ENCODE assay signal across 22 cellular contexts in the genomic region with DNA sequence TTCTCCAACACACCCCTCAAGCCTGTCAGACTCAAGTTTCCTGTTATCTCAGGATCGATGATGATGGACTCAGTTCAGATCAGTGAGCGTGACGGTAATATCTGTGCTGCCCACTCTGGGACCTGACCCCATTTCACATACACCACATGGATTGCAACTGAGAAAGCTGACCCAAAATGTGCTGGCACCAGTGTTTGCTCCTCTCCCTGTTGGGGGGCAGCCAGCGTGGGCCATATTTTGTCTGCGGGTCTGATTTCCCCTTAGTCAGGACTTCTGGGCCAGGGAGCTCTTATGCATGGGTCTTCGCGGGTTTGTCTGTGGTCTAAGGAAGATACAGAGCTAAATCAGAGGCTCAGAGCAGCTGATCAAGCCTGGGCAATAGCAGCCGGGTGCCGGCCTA. TPM values are rescaled to one million over a fixed set of nuclear protein-coding genes. Genes with fewer than 3 reads are reported as not detected.
DNase-seq lines count a peak whose midpoint lies in the region; ATAC-seq, FAIRE-seq and TF ChIP-seq lines count a peak whose summit lies in the region.
"Had no signal": no experiment of that assay in that cellular context is flagged by ENCODE, and none has a peak within 500 bp of the region (broad histone marks: within the 10 kb centered on the region; RNA-seq: fewer than 3 reads in every experiment).

No MANE protein-coding gene starts in this region.

- H4K20me1 ChIP-seq in astrocyte (ENCODE audit: insufficient read depth, low read length): no peaks in the 10 kb centered on the region
- no peaks in the 10 kb centered on the region for H4K20me1 ChIP-seq in fibroblast of lung (ENCODE audit: control insufficient read depth, extremely low read depth, insufficient read depth, low read length)

- intact Hi-C loops in tibial artery (cut with DNase I; ENCODE audit: low total_unique reads) (no loop called here), colonic mucosa (cut with DNase I) (no loop called here), CD14-positive monocyte (cut with micrococcal nuclease) (no loop called here)

- H3K9ac ChIP-seq in astrocyte (ENCODE audit: low read length) (no peak overlapping the region), fibroblast of lung (ENCODE audit: insufficient read depth, low read length) (no peak overlapping the region), parathyroid adenoma (no peak overlapping the region), colonic mucosa (ENCODE audit: low read depth in 2 of 2, low read length in 2 of 2) (no peak overlapping the region)

- H3K4me3 Mint-ChIP-seq in astrocyte (ENCODE audit: unreplicated experiment): no peak overlapping the region
- H3K4me3 Mint-ChIP-seq in CD14-positive monocyte: no peak overlapping the region
- H3K4me3 Mint-ChIP-seq: activated CD4-positive, alpha-beta memory T cell treated with anti-CD3 and anti-CD28 coated beads, Interleukin-2, amount 10 ng/mL, durations not matched to agents 7 days and 5 days; activated naive CD4-positive, alpha-beta T cell treated with anti-CD3 and anti-CD28 coated beads, Interleukin-2, amount 50 U/mL, for 24 hours; activated T-cell treated with anti-CD3 and anti-CD28 coated beads, Interleukin-2, amount 50 U/mL, for 72 hours; HFFc6; T-helper 2 cell treated with Interferon-gamma antibody and Interleukin-4, amounts not matched to agents 5 μg/mL and 100 μg/mL, for 36 hours; WTC11 had no signal

- H3K4me1 Mint-ChIP-seq in astrocyte (ENCODE audit: low read depth, unreplicated experiment): peaks cover 48% of the 10 kb centered on the region
- peaks cover 32% of the 10 kb centered on the region for H3K4me1 Mint-ChIP-seq in CD14-positive monocyte
- H3K4me1 Mint-ChIP-seq: activated naive CD4-positive, alpha-beta T cell treated with anti-CD3 and anti-CD28 coated beads, Interleukin-2, amount 50 U/mL, for 24 hours had no signal

- no peak for TF ChIP-seq CTCF in astrocyte (IDR thresholded peaks at IDR 0.05; ENCODE audit: insufficient read depth, low read depth, low read length)
- no peak for TF ChIP-seq CTCF in fibroblast of lung (conservative IDR thresholded peaks at IDR 0.05 in 1 of 2, IDR thresholded peaks at IDR 0.05 in 1 of 2; ENCODE audit: low read depth in 1 of 2, low read length in 2 of 2)
- no peak for TF ChIP-seq CTCF in parathyroid adenoma (IDR thresholded peaks at IDR 0.05)
- TF ChIP-seq CTCF in tibial artery (IDR thresholded peaks at IDR 0.05): no peak
- TF ChIP-seq CTCF in colonic mucosa (IDR thresholded peaks at IDR 0.05): no peak
- no peak for TF ChIP-seq CTCF in CD14-positive monocyte (IDR thresholded peaks at IDR 0.05)

- H3K79me2 ChIP-seq in astrocyte (ENCODE audit: insufficient read depth, low read length) (no peaks in the 10 kb centered on the region), fibroblast of lung (ENCODE audit: control insufficient read depth, insufficient read depth, low read length) (no peaks in the 10 kb centered on the region), parathyroid adenoma (peaks cover 6% of the 10 kb centered on the region)

- no peaks in the 10 kb centered on the region for H3K36me3 ChIP-seq in astrocyte (ENCODE audit: insufficient read depth, low read length)
- H3K36me3 ChIP-seq in fibroblast of lung (ENCODE audit: control insufficient read depth, insufficient read depth, low read length): peaks cover 6% of the 10 kb centered on the region
- H3K36me3 ChIP-seq in parathyroid adenoma (ENCODE audit: control insufficient read depth, insufficient read depth, low read length): no peaks in the 10 kb centered on the region
- H3K36me3 ChIP-seq in tibial artery: peaks cover 15 to 77% (median 16%) of the 10 kb centered on the region in 3 donors
- no peaks in the 10 kb centered on the region for H3K36me3 ChIP-seq in colonic mucosa
- H3K36me3 ChIP-seq: thyroid gland had no signal

- FAIRE-seq in astrocyte (lab: Jason Lieb, UNC): no peak
- FAIRE-seq: pancreas had no signal

- H3K4me3 ChIP-seq in astrocyte (ENCODE audit: insufficient read depth, low read depth, low read length): no peak overlapping the region
- H3K4me3 ChIP-seq in fibroblast of lung (replicated peaks in 1 of 4; ENCODE audit: control extremely low read depth in 1 of 4, insufficient read depth in 1 of 4, low read depth in 3 of 4, low read length in 4 of 4): no peak overlapping the region
- H3K4me3 ChIP-seq in parathyroid adenoma (ENCODE audit: low read depth, low read length): no peak overlapping the region
- H3K4me3 ChIP-seq in tibial artery: no peak overlapping the region
- no peak overlapping the region for H3K4me3 ChIP-seq in colonic mucosa
- H3K4me3 ChIP-seq: body of pancreas, lung, pancreas, SK-N-MC, thyroid gland had no signal

- DNase-seq in astrocyte (ENCODE audit: low read depth) (no peak), fibroblast of lung (ENCODE audit: low read depth in 2 of 2) (no peak), tibial artery (no peak), colonic mucosa (no peak), CD14-positive monocyte (ENCODE audit: low spot score) (no peak)
- no peak for DNase-seq in activated CD8-positive, alpha-beta memory T cell treated with anti-CD3 and anti-CD28 coated beads, Interleukin-2, amount 50 U/mL, for 48 hours
- DNase-seq: activated CD4-positive, alpha-beta memory T cell treated with anti-CD3 and anti-CD28 coated beads, Interleukin-2, amount 10 ng/mL, durations not matched to agents 7 days and 5 days; activated T-cell treated with anti-CD3 and anti-CD28 coated beads, Interleukin-2, amount 50 U/mL, for 72 hours; body of pancreas; dermis blood vessel endothelial cell; HFFc6; NCI-H187; pancreas; thyroid gland had no signal

- H3K27me3 ChIP-seq in astrocyte (ENCODE audit: insufficient read depth, low read length) (no peaks in the 10 kb centered on the region), fibroblast of lung (ENCODE audit: control insufficient read depth, insufficient read depth, low read length) (no peaks in the 10 kb centered on the region), parathyroid adenoma (ENCODE audit: control insufficient read depth, insufficient read depth, low read length) (no peaks in the 10 kb centered on the region), tibial artery (no peaks in the 10 kb centered on the region), colonic mucosa (no peaks in the 10 kb centered on the region)
- H3K27me3 ChIP-seq: body of pancreas, pancreas, thyroid gland had no signal

- H3K27ac Mint-ChIP-seq in astrocyte (ENCODE audit: unreplicated experiment) (peak overlapping the region; percentile 27), CD14-positive monocyte (no peak overlapping the region)
- H3K27ac Mint-ChIP-seq: activated CD4-positive, alpha-beta memory T cell treated with anti-CD3 and anti-CD28 coated beads, Interleukin-2, amount 10 ng/mL, durations not matched to agents 7 days and 5 days; activated naive CD4-positive, alpha-beta T cell treated with anti-CD3 and anti-CD28 coated beads, Interleukin-2, amount 50 U/mL, for 24 hours; activated T-cell treated with anti-CD3 and anti-CD28 coated beads, Interleukin-2, amount 50 U/mL, for 72 hours; T-helper 2 cell treated with Interferon-gamma antibody and Interleukin-4, amounts not matched to agents 5 μg/mL and 100 μg/mL, for 36 hours; WTC11 had no signal

- H2AFZ ChIP-seq in astrocyte (ENCODE audit: low read depth, low read length) (no peak overlapping the region), fibroblast of lung (ENCODE audit: low read length) (no peak overlapping the region), parathyroid adenoma (no peak overlapping the region)

- no peak overlapping the region for H3K27ac ChIP-seq in astrocyte (ENCODE audit: low read depth, low read length)
- peak overlapping the region; percentile 33 for H3K27ac ChIP-seq in fibroblast of lung (ENCODE audit: insufficient read depth, low read length)
- H3K27ac ChIP-seq in parathyroid adenoma: peak overlapping the region; percentile 95
- peak overlapping the region; percentile 47 to 51 for H3K27ac ChIP-seq in tibial artery
- no peak overlapping the region for H3K27ac ChIP-seq in colonic mucosa
- H3K27ac ChIP-seq: pancreas, SK-N-MC had no signal

- H3K36me3 Mint-ChIP-seq in astrocyte (ENCODE audit: low read depth, unreplicated experiment) (peaks cover 24% of the 10 kb centered on the region), CD14-positive monocyte (peaks cover 82 to 91% of the 10 kb centered on the region in 2 donors)
- H3K36me3 Mint-ChIP-seq: WTC11 had no signal

- H3K27me3 Mint-ChIP-seq in astrocyte (ENCODE audit: low read depth, unreplicated experiment) (no peaks in the 10 kb centered on the region), CD14-positive monocyte (ENCODE audit: low read depth in 3 of 3) (no peaks in the 10 kb centered on the region)
- H3K27me3 Mint-ChIP-seq: activated CD4-positive, alpha-beta memory T cell treated with anti-CD3 and anti-CD28 coated beads, Interleukin-2, amount 10 ng/mL, durations not matched to agents 7 days and 5 days; activated naive CD4-positive, alpha-beta T cell treated with anti-CD3 and anti-CD28 coated beads, Interleukin-2, amount 50 U/mL, for 24 hours had no signal

- H3K4me2 ChIP-seq in astrocyte (ENCODE audit: low read length): no peak overlapping the region
- no peak overlapping the region for H3K4me2 ChIP-seq in fibroblast of lung (ENCODE audit: extremely low read depth, insufficient read depth, low read length)
- peak overlapping the region; percentile 1 for H3K4me2 ChIP-seq in parathyroid adenoma (ENCODE audit: low read length)

- no peaks in the 10 kb centered on the region for H3K9me3 ChIP-seq in astrocyte (ENCODE audit: insufficient read depth, low read depth, low read length)
- H3K9me3 ChIP-seq in fibroblast of lung (ENCODE audit: control insufficient read depth, insufficient read depth, low read depth, low read length): no peaks in the 10 kb centered on the region
- H3K9me3 ChIP-seq in parathyroid adenoma (ENCODE audit: control insufficient read depth, low read length): no peaks in the 10 kb centered on the region
- H3K9me3 ChIP-seq in tibial artery: no peaks in the 10 kb centered on the region
- no peaks in the 10 kb centered on the region for H3K9me3 ChIP-seq in colonic mucosa
- H3K9me3 ChIP-seq: body of pancreas, pancreas, thyroid gland had no signal

- H3K4me1 ChIP-seq in astrocyte (ENCODE audit: insufficient read depth, low read length) (peaks cover 34% of the 10 kb centered on the region), fibroblast of lung (ENCODE audit: control insufficient read depth, extremely low read depth, insufficient read depth, low read length) (peaks cover 19% of the 10 kb centered on the region), parathyroid adenoma (peaks cover 86% of the 10 kb centered on the region), tibial artery (peaks cover 0 to 34% (median 7%) of the 10 kb centered on the region in 4 donors), colonic mucosa (no peaks in the 10 kb centered on the region)
- H3K4me1 ChIP-seq: body of pancreas, pancreas had no signal

- ATAC-seq in HG02588 (IDR thresholded peaks at IDR 0.05; ENCODE audit: unreplicated experiment): no peak
- ATAC-seq: activated T-cell treated with anti-CD3 and anti-CD28 coated beads, Interleukin-2, amount 50 U/mL, for 72 hours; Panc1; WTC11 had no signal

- no peaks in the 10 kb centered on the region for H3K9me3 Mint-ChIP-seq in astrocyte (ENCODE audit: unreplicated experiment)
- no peaks in the 10 kb centered on the region for H3K9me3 Mint-ChIP-seq in CD14-positive monocyte
- H3K9me3 Mint-ChIP-seq: activated CD4-positive, alpha-beta memory T cell treated with anti-CD3 and anti-CD28 coated beads, Interleukin-2, amount 10 ng/mL, durations not matched to agents 7 days and 5 days; activated naive CD4-positive, alpha-beta T cell treated with anti-CD3 and anti-CD28 coated beads, Interleukin-2, amount 50 U/mL, for 24 hours; activated T-cell treated with anti-CD3 and anti-CD28 coated beads, Interleukin-2, amount 50 U/mL, for 72 hours; HFFc6; T-helper 2 cell treated with Interferon-gamma antibody and Interleukin-4, amounts not matched to agents 5 μg/mL and 100 μg/mL, for 36 hours; WTC11 had no signal

RNA-seq across cellular contexts. Expression of gene TRIM8, which starts 42.6 kb away (rescaled TPM):
- total RNA-seq in astrocyte (103 and 117 TPM in 2 replicates), fibroblast of lung (80.9 and 143 TPM in 2 replicates), colonic mucosa (10 to 100 TPM; 64.9 to 79.6 TPM)
- polyA plus RNA-seq in fibroblast of lung (93.2 and 152 TPM in 2 replicates), CD14-positive monocyte (10 to 100 TPM; 39.4 to 41.4 TPM)
- 166 and 220 TPM in 2 replicates for polyA plus RNA-seq in fibroblast of lung (2012)
- polyA minus RNA-seq in fibroblast of lung (ENCODE audit: low replicate concordance): 118 and 164 TPM in 2 replicates

Comparison
In these comparisons a context has a peak if more than half of its experiments do, and no peak if none do; other contexts are left out.
1. H3K27ac ChIP-seq: peak in fibroblast of lung (single experiment), parathyroid adenoma (single experiment) and tibial artery (2 of 2); none in astrocyte (single experiment) and colonic mucosa (single experiment).